In the genomic region with DNA sequence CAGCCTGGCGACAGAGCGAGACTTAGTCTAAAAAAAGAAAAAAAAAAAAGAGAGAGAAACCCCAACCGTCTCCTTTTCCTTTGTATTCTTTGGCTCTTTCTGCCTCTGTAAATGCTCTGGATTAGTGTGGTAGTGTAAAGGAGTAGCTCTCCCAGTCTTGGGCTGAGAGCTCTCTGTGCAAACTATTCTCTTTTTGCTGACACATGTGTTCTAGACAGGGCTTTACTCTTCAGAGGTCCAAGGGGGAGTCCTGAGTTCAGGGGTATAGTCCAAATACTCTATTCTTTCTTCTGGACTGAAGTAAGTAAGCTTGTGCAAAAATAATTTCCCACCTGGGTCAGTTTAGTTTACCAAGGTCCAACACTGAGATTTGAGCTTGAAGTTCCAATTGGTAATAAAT, we compare ENCODE assay signal across 30 cellular contexts.
"Had no signal": no experiment of that assay in that cellular context is flagged by ENCODE, and none has a peak within 500 bp of the region (broad histone marks: within the 10 kb centered on the region; RNA-seq: fewer than 3 reads in every experiment).

No MANE protein-coding gene starts in this region.

- H3K27me3 ChIP-seq: MG63 had no signal

- H3K9me3 ChIP-seq: MG63, SJCRH30 had no signal

- H3K36me3 Mint-ChIP-seq: T-cell had no signal

- H3K4me1 Mint-ChIP-seq: T-cell had no signal

- H3K27ac ChIP-seq: PC-9, RWPE1, SJCRH30, SK-N-MC had no signal

- H2AFZ ChIP-seq: PC-9 had no signal

- H3K4me3 ChIP-seq: MG63, PC-9, SJCRH30, SK-N-MC had no signal

- H3K36me3 ChIP-seq: MG63, SJCRH30 had no signal

- DNase-seq: MG63, NCI-H1048, NCI-H1092 treated with DMSO at 0.1 percent for 48 hours, NCI-H1105 treated with DMSO at 0.1 percent for 48 hours, NCI-H1417, NCI-H1436, NCI-H1694, NCI-H187, NCI-H1930, NCI-H2029 treated with DMSO at 0.1 percent for 48 hours, NCI-H2081 treated with DMSO at 0.1 percent for 48 hours, NCI-H2107, NCI-H2171, NCI-H226, NCI-H446 treated with DMSO at 0.1 percent for 48 hours, NCI-H510A, NCI-H524, NCI-H526, NCI-H748 treated with DMSO at 0.1 percent for 48 hours, NCI-H82, PC-9, SHP77, SIG-M5, SJCRH30, T-cell had no signal

- H3K4me2 ChIP-seq: PC-9 had no signal

- H3K27ac Mint-ChIP-seq: T-cell had no signal

- H3K9me3 Mint-ChIP-seq: T-cell had no signal

- ATAC-seq: Panc1, Right ventricle myocardium inferior, SK-N-SH treated with all-trans-retinoic acid at 6 μM for 48 hours, T-cell had no signal

- H3K4me1 ChIP-seq: SJCRH30 had no signal

- H3K4me3 Mint-ChIP-seq: T-cell had no signal
